Comparison of ENCODE assay signal across 10 cellular contexts in the genomic region with DNA sequence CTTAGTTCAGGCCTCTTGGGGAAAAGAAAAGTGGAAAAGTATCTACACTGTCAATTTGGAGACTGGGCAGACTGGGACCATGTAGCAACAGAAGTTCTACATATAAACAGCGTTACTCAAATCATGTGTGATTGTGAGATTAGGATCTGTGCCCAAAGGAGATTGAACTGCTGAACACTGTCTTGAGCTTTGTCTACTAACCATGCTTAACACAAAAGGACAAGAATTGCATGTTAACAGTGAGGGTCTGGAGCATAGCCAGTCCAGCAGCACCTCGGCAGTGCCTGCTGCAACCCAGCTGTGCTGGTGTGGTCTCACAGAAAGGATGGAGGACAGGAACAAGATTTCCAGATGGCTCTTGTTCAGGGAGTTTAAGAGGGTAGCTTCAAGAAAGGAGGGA.
DNase-seq lines count a peak whose midpoint lies in the region; ATAC-seq and FAIRE-seq lines count a peak whose summit lies in the region.
"Had no signal": no experiment of that assay in that cellular context is flagged by ENCODE, and none has a peak within 500 bp of the region (broad histone marks: within the 10 kb centered on the region; RNA-seq: fewer than 3 reads in every experiment).

No MANE protein-coding gene starts in this region.

- no peak for ATAC-seq in HG03196 (IDR thresholded peaks at IDR 0.05; ENCODE audit: unreplicated experiment)
- ATAC-seq in GM18519 (IDR thresholded peaks at IDR 0.05; ENCODE audit: low FRiP score, unreplicated experiment) = no peak
- ATAC-seq in GM19463 (IDR thresholded peaks at IDR 0.05; ENCODE audit: unreplicated experiment) = no peak
- ATAC-seq in GM18498 (IDR thresholded peaks at IDR 0.05; ENCODE audit: unreplicated experiment) = no peak

- peaks cover 80% of the 10 kb centered on the region for H3K4me1 Mint-ChIP-seq in activated naive CD8-positive, alpha-beta T cell (ENCODE audit: low read depth)

- DNase-seq in AG08395 (ENCODE audit: low spot score) (peak; percentile 41), GM19239 (ENCODE audit: insufficient read length, low spot score) (no peak), left kidney (ENCODE audit: low read depth, low spot score) (peak; percentile 35)
- DNase-seq: activated gamma-delta T cell, SIG-M5 had no signal

- peak overlapping the region; percentile 84 for H3K27ac Mint-ChIP-seq in activated naive CD8-positive, alpha-beta T cell

- no peaks in the 10 kb centered on the region for H3K9me3 Mint-ChIP-seq in activated naive CD8-positive, alpha-beta T cell (ENCODE audit: low read depth)

- peak overlapping the region; percentile 38 for H3K4me3 Mint-ChIP-seq in activated naive CD8-positive, alpha-beta T cell

- H3K27me3 Mint-ChIP-seq in activated naive CD8-positive, alpha-beta T cell = no peaks in the 10 kb centered on the region

- FAIRE-seq in GM19239 (lab: Jason Lieb, UNC) = peak; percentile 70

- peaks cover 7% of the 10 kb centered on the region for H3K36me3 Mint-ChIP-seq in activated naive CD8-positive, alpha-beta T cell
